2 cellular contexts compared by ENCODE assay signal in the genomic region with DNA sequence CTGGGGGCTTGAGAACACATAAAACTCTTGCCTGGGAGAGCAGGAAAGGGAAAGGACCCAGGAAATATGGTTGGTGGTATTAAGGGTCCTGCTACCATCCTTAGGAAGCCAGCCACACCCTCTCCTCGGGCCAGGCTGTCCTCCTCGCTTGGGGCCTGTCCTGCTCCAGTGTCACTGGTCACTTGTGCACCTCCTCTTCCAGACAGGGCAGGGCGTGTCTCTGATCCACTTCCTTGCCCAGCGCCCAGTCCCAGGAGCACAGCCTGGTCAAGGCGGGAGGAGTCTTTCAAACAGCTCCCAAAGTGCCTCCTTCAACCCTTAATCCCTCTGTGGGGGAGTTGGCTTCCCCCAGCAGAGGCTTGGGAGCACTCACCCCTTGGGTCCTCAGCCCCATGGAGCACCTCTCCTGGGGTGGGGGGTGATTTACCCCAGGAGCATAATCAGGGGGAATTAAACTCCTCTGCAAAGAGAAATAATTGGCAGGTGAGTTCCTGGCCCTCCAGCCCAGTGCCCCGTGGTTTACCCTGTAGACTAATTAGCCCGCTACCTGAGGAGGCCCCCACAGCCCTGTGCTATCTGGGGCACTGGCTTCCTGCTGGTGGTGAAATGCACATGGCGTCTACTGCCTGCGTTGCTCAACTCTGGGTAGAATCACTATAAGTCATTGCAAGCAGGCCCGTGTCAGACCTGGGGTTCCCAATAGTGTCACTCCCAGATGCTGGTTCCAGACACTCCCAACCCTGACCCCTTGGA.
A peak's percentile ranks its signal among the peaks of the same experiment; 100 is the strongest.
TF ChIP-seq lines count a peak whose summit lies in the region.

No MANE protein-coding gene starts in this region.

TF ChIP-seq in HEK293, 187 proteins besides CTCF, POLR2A, EP300 and RAD21:
- TF ChIP-seq, protein P1, sequence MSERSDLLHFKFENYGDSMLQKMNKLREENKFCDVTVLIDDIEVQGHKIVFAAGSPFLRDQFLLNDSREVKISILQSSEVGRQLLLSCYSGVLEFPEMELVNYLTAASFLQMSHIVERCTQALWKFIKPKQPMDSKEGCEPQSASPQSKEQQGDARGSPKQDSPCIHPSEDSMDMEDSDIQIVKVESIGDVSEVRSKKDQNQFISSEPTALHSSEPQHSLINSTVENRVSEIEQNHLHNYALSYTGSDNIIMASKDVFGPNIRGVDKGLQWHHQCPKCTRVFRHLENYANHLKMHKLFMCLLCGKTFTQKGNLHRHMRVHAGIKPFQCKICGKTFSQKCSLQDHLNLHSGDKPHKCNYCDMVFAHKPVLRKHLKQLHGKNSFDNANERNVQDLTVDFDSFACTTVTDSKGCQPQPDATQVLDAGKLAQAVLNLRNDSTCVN (tag by site-specific recombination; optimal IDR thresholded peaks at IDR 0.05) = no peak
- TF ChIP-seq ZIC2 (tag by site-specific recombination; IDR thresholded peaks at IDR 0.05) (peak; percentile 68), GLIS1 (tag by site-specific recombination; IDR thresholded peaks at IDR 0.05) (peak; percentile 15; the same call in 1 of the 2 replicates), ZNF510 (tag by site-specific recombination; IDR thresholded peaks at IDR 0.05; ENCODE audit: insufficient replicate concordance) (no peak)

TF ChIP-seq in H1, 55 proteins besides CTCF, POLR2A, EP300 and RAD21:
- TF ChIP-seq EZH2 (IDR thresholded peaks at IDR 0.05; ENCODE audit: low read depth, low read length, severe bottlenecking) (no peak), SP2 (IDR thresholded peaks at IDR 0.05; ENCODE audit: low read length) (no peak), FOSL1 (IDR thresholded peaks at IDR 0.05; ENCODE audit: insufficient read depth, low read depth, low read length) (no peak), KDM1A (IDR thresholded peaks at IDR 0.05; ENCODE audit: borderline replicate concordance, low read length) (no peak), TAF1 (IDR thresholded peaks at IDR 0.05; ENCODE audit: low read depth, low read length) (no peak)
